In genomic region chr1:7290971-7291970, GRCh38 we compare ENCODE assay signal across 13 cellular contexts.
DNase-seq lines count a peak whose midpoint lies in the region; ATAC-seq and TF ChIP-seq lines count a peak whose summit lies in the region.
"Had no signal": no experiment of that assay in that cellular context is flagged by ENCODE, and none has a peak within 500 bp of the region (broad histone marks: within the 10 kb centered on the region; RNA-seq: fewer than 3 reads in every experiment).

No MANE protein-coding gene starts in this region.

- H3K4me1 ChIP-seq in A673 (ENCODE audit: insufficient read depth, low read length, poor library complexity, severe bottlenecking): peaks cover 40% of the 10 kb centered on the region
- H3K4me1 ChIP-seq: prostate gland had no signal

- H3K36me3 ChIP-seq in A673 (ENCODE audit: insufficient read depth, low read length, poor library complexity, severe bottlenecking): no peaks in the 10 kb centered on the region
- H3K36me3 ChIP-seq: prostate gland had no signal

- CTCF ChIA-PET in A673 (lab: Charles Lee): no interaction called here

- POLR2A ChIA-PET in A673 (lab: Charles Lee; ENCODE audit: low non-redundant PET): interaction anchor here (0.6 kb wide), 1 partner anchor 567 kb away, joined by 3 read pairs; no protein-coding TSS in a partner anchor

- ATAC-seq in HG02840 (IDR thresholded peaks at IDR 0.05; ENCODE audit: low FRiP score, unreplicated experiment): no peak
- ATAC-seq in HG02642 (IDR thresholded peaks at IDR 0.05; ENCODE audit: poor library complexity, unreplicated experiment): no peak
- ATAC-seq in HG03354 (IDR thresholded peaks at IDR 0.05; ENCODE audit: poor library complexity, severe bottlenecking, unreplicated experiment): no peak

- BruUV-seq in A673 (replicated peaks; lab: Mats Ljungman, UMichigan): no TSS peak

- DNase-seq in A673 (ENCODE audit: low spot score) (peak; percentile 86), RPMI7951 (ENCODE audit: low read depth) (peak; percentile 91), fibroblast of the aortic adventitia (ENCODE audit: low read depth) (peak; percentile 91), occipital lobe (lab: John Stamatoyannopoulos, UW) (peak; percentile 67)
- no peak for DNase-seq in activated effector memory CD4-positive, alpha-beta T cell treated with Interleukin-2 at 50 U/mL for 16 hours
- DNase-seq: AML-193, dermis blood vessel endothelial cell, immature natural killer cell, NCI-H524 treated with DMSO at 0.1 percent for 48 hours had no signal

- H3K9me3 ChIP-seq in A673 (ENCODE audit: low read depth, low read length, poor library complexity, severe bottlenecking): no peaks in the 10 kb centered on the region
- H3K9me3 ChIP-seq: prostate gland had no signal

- H3K4me3 ChIP-seq in A673 (ENCODE audit: low read depth, low read length, poor library complexity, severe bottlenecking) (no peak overlapping the region), fibroblast of the aortic adventitia (ENCODE audit: low read depth, low read length) (no peak overlapping the region)
- H3K4me3 ChIP-seq: prostate gland had no signal

- TF ChIP-seq CTCF in A673 (conservative IDR thresholded peaks at IDR 0.05; ENCODE audit: low read depth, low read length) (no peak), fibroblast of the aortic adventitia (IDR thresholded peaks at IDR 0.05; ENCODE audit: insufficient read depth, low read length) (no peak)

- H3K27ac ChIP-seq in A673 (ENCODE audit: low read depth, low read length, poor library complexity, severe bottlenecking): peak overlapping the region; percentile 64
- H3K27ac ChIP-seq: prostate gland had no signal

- intact Hi-C loops in A673 (cut with micrococcal nuclease; ENCODE audit: unreplicated experiment): loop anchor here (10.0 kb wide), 2 partner anchors 184 to 354 kb away; no protein-coding TSS in a partner anchor

- no peaks in the 10 kb centered on the region for H3K27me3 ChIP-seq in A673 (replicated peaks; ENCODE audit: insufficient read depth, low read depth, low read length, poor library complexity)
